ENCODE assay signal across 8 cellular contexts in genomic region chr5:139844472-139845145, GRCh38. TPM values are rescaled to one million over a fixed set of nuclear protein-coding genes. Genes with fewer than 3 reads are reported as not detected.
DNase-seq lines count a peak whose midpoint lies in the region; ATAC-seq lines count a peak whose summit lies in the region.

No MANE protein-coding gene starts in this region.

- CTCF ChIA-PET in activated CD8-positive, alpha-beta T cell treated with anti-CD3 and anti-CD28 coated beads, Interleukin-2, amount 10 ng/mL, durations not matched to agents 7 days and 5 days (lab: Charles Lee) = interaction anchor here (1.0 to 3.3 kb wide), 7 partner anchors 57 to 333 kb away, joined by 3 to 28 read pairs (median 9); no protein-coding TSS in a partner anchor

- POLR2A ChIA-PET in activated CD8-positive, alpha-beta T cell treated with anti-CD3 and anti-CD28 coated beads, Interleukin-2, amount 10 ng/mL, durations not matched to agents 7 days and 5 days (lab: Charles Lee) = no interaction called here

- no peaks in the 10 kb centered on the region for H3K36me3 ChIP-seq in effector memory CD4-positive, alpha-beta T cell (ENCODE audit: control insufficient read depth, insufficient read depth, low read length)

- H3K9me3 ChIP-seq in effector memory CD4-positive, alpha-beta T cell (ENCODE audit: control insufficient read depth, low read length) = no peaks in the 10 kb centered on the region

- no peaks in the 10 kb centered on the region for H3K36me3 Mint-ChIP-seq in activated CD8-positive, alpha-beta T cell treated with anti-CD3 and anti-CD28 coated beads, Interleukin-2, amount 10 ng/mL, durations not matched to agents 7 days and 5 days (ENCODE audit: low read depth)

- ATAC-seq in HG02588 (IDR thresholded peaks at IDR 0.05; ENCODE audit: unreplicated experiment) (peak; percentile 42), HG02571 (IDR thresholded peaks at IDR 0.05; ENCODE audit: unreplicated experiment) (no peak)
- peak; percentile 29 for ATAC-seq in activated CD8-positive, alpha-beta T cell treated with anti-CD3 and anti-CD28 coated beads, Interleukin-2, amount 10 ng/mL, durations not matched to agents 7 days and 5 days

- H3K27me3 ChIP-seq in effector memory CD4-positive, alpha-beta T cell (replicated peaks; ENCODE audit: control insufficient read depth, insufficient read depth, low read length, poor library complexity, severe bottlenecking) = peaks cover 3% of the 10 kb centered on the region

- peaks cover 34% of the 10 kb centered on the region for H3K27me3 Mint-ChIP-seq in activated CD8-positive, alpha-beta T cell treated with anti-CD3 and anti-CD28 coated beads, Interleukin-2, amount 10 ng/mL, durations not matched to agents 7 days and 5 days (ENCODE audit: low read depth)

- H3K27ac ChIP-seq in effector memory CD4-positive, alpha-beta T cell (ENCODE audit: insufficient read depth, low read length, poor library complexity, severe bottlenecking) = no peak overlapping the region

- H3K4me1 Mint-ChIP-seq in activated CD8-positive, alpha-beta T cell treated with anti-CD3 and anti-CD28 coated beads, Interleukin-2, amount 10 ng/mL, durations not matched to agents 7 days and 5 days (ENCODE audit: low read depth) = peaks cover 6% of the 10 kb centered on the region

- DNase-seq in DMS 273 treated with DMSO at 0.1 percent for 48 hours (lab: John Stamatoyannopoulos, UW) (peak; percentile 47), NCI-H69 (lab: John Stamatoyannopoulos, UW) (peak; percentile 78), midbrain (lab: John Stamatoyannopoulos, UW) (peak; percentile 84)
- DNase-seq in activated CD8-positive, alpha-beta T cell treated with anti-CD3 and anti-CD28 coated beads, Interleukin-2, amount 10 ng/mL, durations not matched to agents 7 days and 5 days = peak; percentile 81
- peak; percentile 34 to 44 (median 39) for DNase-seq in effector memory CD4-positive, alpha-beta T cell
- peak; percentile 64 for DNase-seq in stimulated activated CD8-positive, alpha-beta memory T cell treated with anti-CD3 and anti-CD28 coated beads, Interleukin-4, amount 100 ng/mL, for 24 hours (ENCODE audit: low read depth)

- H3K4me3 ChIP-seq in effector memory CD4-positive, alpha-beta T cell (ENCODE audit: insufficient read depth, low read depth, low read length, poor library complexity, severe bottlenecking) = no peak overlapping the region

- no peak overlapping the region for H3K27ac Mint-ChIP-seq in activated CD8-positive, alpha-beta T cell treated with anti-CD3 and anti-CD28 coated beads, Interleukin-2, amount 10 ng/mL, durations not matched to agents 7 days and 5 days

- no peaks in the 10 kb centered on the region for H3K9me3 Mint-ChIP-seq in activated CD8-positive, alpha-beta T cell treated with anti-CD3 and anti-CD28 coated beads, Interleukin-2, amount 10 ng/mL, durations not matched to agents 7 days and 5 days (ENCODE audit: insufficient read depth)

- no peaks in the 10 kb centered on the region for H3K4me1 ChIP-seq in effector memory CD4-positive, alpha-beta T cell (ENCODE audit: control insufficient read depth, insufficient read depth, low read length, poor library complexity, severe bottlenecking)

- no peak overlapping the region for H3K4me3 Mint-ChIP-seq in activated CD8-positive, alpha-beta T cell treated with anti-CD3 and anti-CD28 coated beads, Interleukin-2, amount 10 ng/mL, durations not matched to agents 7 days and 5 days

RNA-seq across cellular contexts. Expression of gene PSD2, which starts 49.0 kb away (rescaled TPM):
- total RNA-seq in activated CD8-positive, alpha-beta T cell treated with anti-CD3 and anti-CD28 coated beads, Interleukin-2, amount 10 ng/mL, durations not matched to agents 7 days and 5 days = not detected
